In the genomic region with DNA sequence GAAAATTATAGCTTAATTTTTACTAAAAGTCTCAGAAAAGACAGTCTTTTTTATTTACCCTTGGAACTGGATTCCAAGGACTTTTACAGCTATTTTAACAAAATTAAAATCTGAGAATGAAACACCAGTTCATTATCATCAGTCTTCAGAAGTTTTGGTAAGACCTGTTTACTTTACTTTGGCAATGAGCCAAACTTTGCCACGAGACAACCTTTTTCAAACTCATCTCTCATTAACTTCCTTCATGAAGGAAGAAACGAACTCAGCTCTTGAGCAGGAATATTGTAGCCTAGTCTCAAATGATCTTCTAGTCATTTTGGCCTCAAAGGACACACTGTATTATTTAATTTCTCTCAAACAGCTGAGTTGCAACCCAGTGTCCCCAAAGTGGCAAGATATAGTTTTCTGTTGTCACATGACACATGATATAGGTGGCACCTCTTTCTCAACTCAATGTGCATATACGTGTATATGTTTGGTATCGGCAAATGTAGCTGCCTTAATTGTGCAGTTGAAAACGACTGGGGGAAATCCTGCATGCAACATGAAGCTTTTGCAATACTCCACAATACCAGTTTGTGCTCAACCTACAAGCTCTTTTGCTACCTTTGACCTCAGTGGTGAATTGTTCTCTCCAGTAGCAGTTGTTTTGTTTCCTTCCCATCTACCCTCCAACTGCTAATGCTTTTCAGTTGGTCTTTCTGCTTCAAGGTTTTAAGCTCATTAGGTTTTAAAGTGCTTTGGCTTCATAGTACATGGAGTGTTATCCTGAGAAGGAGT, we compare ENCODE assay signal across 19 cellular contexts. TPM values are rescaled to one million over a fixed set of nuclear protein-coding genes. Genes with fewer than 3 reads are reported as not detected.
"Had no signal": no experiment of that assay in that cellular context is flagged by ENCODE, and none has a peak within 500 bp of the region (broad histone marks: within the 10 kb centered on the region; RNA-seq: fewer than 3 reads in every experiment).

No MANE protein-coding gene starts in this region.

- FAIRE-seq: astrocyte, bronchial epithelial cell, frontal cortex, urothelium cell line had no signal

- H3K4me1 ChIP-seq: lower lobe of right lung, right atrium auricular region, tibial artery had no signal

- H3K4me3 ChIP-seq: lower lobe of right lung, right atrium auricular region, tibial artery had no signal

- DNase-seq: activated CD4-positive, alpha-beta T cell treated with anti-CD3 and anti-CD28 coated beads, Interleukin-2, amount 50 U/mL, for 48 hours; activated CD4-positive, CD25-positive, alpha-beta regulatory T cell treated with anti-CD3 and anti-CD28 coated beads, Interleukin-2, amount 50 U/mL, for 72 hours; activated naive CD4-positive, alpha-beta T cell treated with anti-CD3 and anti-CD28 coated beads for 36 hours; dermis blood vessel endothelial cell; effector memory CD8-positive, alpha-beta T cell; head of caudate nucleus; lower lobe of right lung; occipital lobe; stimulated activated CD4-positive, alpha-beta T cell treated with anti-CD3 and anti-CD28 coated beads, Interleukin-2, amount 100 ng/mL, for 48 hours; stimulated activated naive B cell treated with anti-CD40 and anti-IgM and Interleukin-4, amounts not matched to agents 10 μg/mL and 1 μg/mL and 100 μg/mL, for 72 hours; tibial artery had no signal

- H3K9me3 ChIP-seq: lower lobe of right lung had no signal

- ATAC-seq: activated T-helper 17 cell treated with anti-CD3 and anti-CD28 coated beads, Interleukin-2, amount 50 U/mL, for 72 hours; effector memory CD8-positive, alpha-beta T cell; lower lobe of right lung; stimulated activated naive B cell treated with anti-CD40 and anti-IgM and Interleukin-4, amounts not matched to agents 10 μg/mL and 1 μg/mL and 100 μg/mL, for 72 hours had no signal

- H3K27ac ChIP-seq: epithelial cell of prostate, lower lobe of right lung, right atrium auricular region, tibial artery had no signal

RNA-seq across cellular contexts. Expression of gene GNG4, which starts 8.4 kb away (rescaled TPM):
- total RNA-seq: bronchial epithelial cell, lower lobe of right lung, right atrium auricular region, subcutaneous adipose tissue had no signal
